ENCODE assay signal across 18 cellular contexts in the genomic region with DNA sequence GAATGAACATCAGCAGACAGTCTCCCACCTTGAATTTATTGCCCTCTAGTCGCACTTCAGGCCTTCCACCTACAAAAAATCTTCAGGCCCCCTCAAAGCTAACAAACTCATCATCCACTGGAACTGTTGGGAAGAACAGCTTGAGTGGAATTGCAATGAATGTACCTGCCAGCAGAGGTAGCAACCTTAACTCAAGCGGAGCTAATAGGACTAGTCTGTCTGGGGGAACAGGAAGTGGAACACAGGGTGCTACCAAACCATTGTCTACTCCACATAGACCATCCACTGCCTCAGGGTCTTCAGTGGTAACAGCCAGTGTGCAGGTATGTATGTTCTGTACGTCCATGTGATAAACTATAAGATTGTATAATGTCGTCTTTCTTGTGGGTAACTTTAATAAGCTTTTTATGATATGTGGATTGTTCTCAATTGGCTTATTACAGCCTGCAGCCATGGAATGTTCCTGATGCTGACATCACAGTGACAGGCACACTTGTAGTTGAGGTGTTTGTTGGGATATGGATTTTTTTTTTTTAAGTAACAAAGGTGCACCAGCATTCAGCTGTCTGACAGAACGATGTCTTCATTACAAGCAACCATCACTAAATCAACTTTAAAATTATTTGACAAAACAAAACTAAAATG.
"Had no signal": no experiment of that assay in that cellular context is flagged by ENCODE, and none has a peak within 500 bp of the region (broad histone marks: within the 10 kb centered on the region; RNA-seq: fewer than 3 reads in every experiment).

No MANE protein-coding gene starts in this region.

- H3K27ac ChIP-seq: heart left ventricle, ovary, stomach, testis had no signal

- H3K36me3 ChIP-seq: ovary had no signal

- H3K9me3 ChIP-seq: heart left ventricle, ovary, stomach, testis had no signal

- DNase-seq: activated CD4-positive, alpha-beta T cell treated with anti-CD3 and anti-CD28 coated beads, Interleukin-2, amount 10 ng/mL, durations not matched to agents 7 days and 5 days; activated CD4-positive, CD25-positive, alpha-beta regulatory T cell; activated gamma-delta T cell treated with Interleukin-2 at 50 U/mL for 16 hours; amniotic stem cell; central memory CD4-positive, alpha-beta T cell; cortex of kidney; effector CD4-positive, alpha-beta T cell; heart left ventricle; left cardiac atrium; midbrain; ovary; stimulated activated CD4-positive, alpha-beta T cell treated with anti-CD3 and anti-CD28 coated beads, Interleukin-1b, Interleukin-23, amount 100 ng/mL, for 48 hours; stomach; T-helper 17 cell; testis had no signal

- ATAC-seq: left cardiac atrium, T-helper 17 cell had no signal

- H3K4me3 ChIP-seq: heart left ventricle, lung, ovary, stomach, testis had no signal

- H3K4me1 ChIP-seq: heart left ventricle, stomach, testis had no signal

- H3K27me3 ChIP-seq: heart left ventricle, ovary, stomach, testis had no signal

- FAIRE-seq: frontal cortex, TTC549 had no signal
